Comparison of ENCODE assay signal across 9 cellular contexts in genomic region chr3:5426094-5426883, GRCh38.
DNase-seq lines count a peak whose midpoint lies in the region; ATAC-seq, FAIRE-seq and TF ChIP-seq lines count a peak whose summit lies in the region.
"Had no signal": no experiment of that assay in that cellular context is flagged by ENCODE, and none has a peak within 500 bp of the region (broad histone marks: within the 10 kb centered on the region; RNA-seq: fewer than 3 reads in every experiment).

No MANE protein-coding gene starts in this region.

- peak; percentile 79 for DNase-seq in COLO668 (lab: John Stamatoyannopoulos, UW; ENCODE audit: unreplicated experiment)
- peak; percentile 22 for DNase-seq in HPDE6-E6E7 (ENCODE audit: extremely low spot score)
- peak; percentile 41 for DNase-seq in RCC 7860 (ENCODE audit: low spot score)
- peak; percentile 18 for DNase-seq in activated T-helper 1 cell treated with anti-CD3 and anti-CD28 coated beads, Interleukin-12 subunit alpha, Interleukin-12 subunit beta, Interleukin-2, Interleukin-4 antibody, amounts not matched to agents 30 ng/mL and 10 ng/mL and 1 ng/mL, durations not matched to agents 14 hours and 24 hours and 36 hours (ENCODE audit: low spot score)
- DNase-seq in foreskin keratinocyte = peak in 1 of 2 donors; percentile 54
- no peak for DNase-seq in osteocyte (ENCODE audit: extremely low spot score, unreplicated experiment)
- DNase-seq in transverse colon = peak; percentile 85

- H3K27ac ChIP-seq in foreskin keratinocyte = no peak overlapping the region
- H3K27ac ChIP-seq in transverse colon = no peak overlapping the region

- H3K4me1 ChIP-seq in foreskin keratinocyte (no peaks in the 10 kb centered on the region), transverse colon (no peaks in the 10 kb centered on the region)

- no peak for TF ChIP-seq POLR2A in transverse colon (IDR thresholded peaks at IDR 0.05)

- no peaks in the 10 kb centered on the region for H3K9me3 Mint-ChIP-seq in activated T-helper 1 cell treated with anti-CD3 and anti-CD28 coated beads, Interleukin-12 subunit alpha, Interleukin-12 subunit beta, Interleukin-2, Interleukin-4 antibody, amounts not matched to agents 30 ng/mL and 10 ng/mL and 1 ng/mL, durations not matched to agents 14 hours and 24 hours and 36 hours
- H3K9me3 Mint-ChIP-seq in osteocyte (ENCODE audit: unreplicated experiment) = no peaks in the 10 kb centered on the region

- no peaks in the 10 kb centered on the region for H3K36me3 ChIP-seq in transverse colon

- WGBS in transverse colon (ENCODE audit: low coverage in 1 of 2), 2 donors = 44 to 50% methylated on average over 21 to 25 of the region's 25 CpGs

- H3K4me1 Mint-ChIP-seq in activated T-helper 1 cell treated with anti-CD3 and anti-CD28 coated beads, Interleukin-12 subunit alpha, Interleukin-12 subunit beta, Interleukin-2, Interleukin-4 antibody, amounts not matched to agents 30 ng/mL and 10 ng/mL and 1 ng/mL, durations not matched to agents 14 hours and 24 hours and 36 hours (ENCODE audit: low read depth) = no peaks in the 10 kb centered on the region
- no peaks in the 10 kb centered on the region for H3K4me1 Mint-ChIP-seq in osteocyte (ENCODE audit: unreplicated experiment)

- TF ChIP-seq CTCF in foreskin keratinocyte (conservative IDR thresholded peaks at IDR 0.05) = peak; percentile 88
- peak; percentile 71 for TF ChIP-seq CTCF in osteocyte (IDR thresholded peaks at IDR 0.05)
- TF ChIP-seq CTCF in transverse colon (IDR thresholded peaks at IDR 0.05) = peak; percentile 67 to 81 (median 75)

- no peaks in the 10 kb centered on the region for H3K27me3 ChIP-seq in foreskin keratinocyte
- no peaks in the 10 kb centered on the region for H3K27me3 ChIP-seq in transverse colon

- no peaks in the 10 kb centered on the region for H3K36me3 Mint-ChIP-seq in activated T-helper 1 cell treated with anti-CD3 and anti-CD28 coated beads, Interleukin-12 subunit alpha, Interleukin-12 subunit beta, Interleukin-2, Interleukin-4 antibody, amounts not matched to agents 30 ng/mL and 10 ng/mL and 1 ng/mL, durations not matched to agents 14 hours and 24 hours and 36 hours (ENCODE audit: low read depth)
- no peaks in the 10 kb centered on the region for H3K36me3 Mint-ChIP-seq in osteocyte (ENCODE audit: unreplicated experiment)

- intact Hi-C loops in activated T-helper 1 cell treated with anti-CD3 and anti-CD28 coated beads, Interleukin-12 subunit alpha, Interleukin-12 subunit beta, Interleukin-2, Interleukin-4 antibody, amounts not matched to agents 30 ng/mL and 10 ng/mL and 1 ng/mL, durations not matched to agents 14 hours and 24 hours and 36 hours (cut with micrococcal nuclease) = loop anchor here (2.0 to 10.0 kb wide), 2 partner anchors 289 to 309 kb away; no protein-coding TSS in a partner anchor
- intact Hi-C loops in transverse colon (cut with DNase I; ENCODE audit: low total_unique reads) = no loop called here

- no peak for FAIRE-seq in RCC 7860 (lab: Jason Lieb, UNC)
- FAIRE-seq: TTC549 had no signal

- H3K27ac Mint-ChIP-seq in activated T-helper 1 cell treated with anti-CD3 and anti-CD28 coated beads, Interleukin-12 subunit alpha, Interleukin-12 subunit beta, Interleukin-2, Interleukin-4 antibody, amounts not matched to agents 30 ng/mL and 10 ng/mL and 1 ng/mL, durations not matched to agents 14 hours and 24 hours and 36 hours = no peak overlapping the region
- H3K27ac Mint-ChIP-seq in osteocyte (ENCODE audit: unreplicated experiment) = no peak overlapping the region

- H3K9me3 ChIP-seq in transverse colon = no peaks in the 10 kb centered on the region

- H3K27me3 Mint-ChIP-seq in activated T-helper 1 cell treated with anti-CD3 and anti-CD28 coated beads, Interleukin-12 subunit alpha, Interleukin-12 subunit beta, Interleukin-2, Interleukin-4 antibody, amounts not matched to agents 30 ng/mL and 10 ng/mL and 1 ng/mL, durations not matched to agents 14 hours and 24 hours and 36 hours (ENCODE audit: insufficient read depth) = peaks cover 1% of the 10 kb centered on the region
- H3K27me3 Mint-ChIP-seq in osteocyte (ENCODE audit: unreplicated experiment) = no peaks in the 10 kb centered on the region

- ATAC-seq in GM19463 (IDR thresholded peaks at IDR 0.05; ENCODE audit: unreplicated experiment) = peak; percentile 31
- ATAC-seq in foreskin keratinocyte = peak; percentile 86

- in situ Hi-C loops in transverse colon (cut with MboI; ENCODE audit: low pct_ligation_motif_present in 1 of 4, low pct_unique_long_range_greater_than_20kb in 1 of 4, low sequenced_read_pairs in 3 of 4) = no loop called here

- H3K4me3 Mint-ChIP-seq in activated T-helper 1 cell treated with anti-CD3 and anti-CD28 coated beads, Interleukin-12 subunit alpha, Interleukin-12 subunit beta, Interleukin-2, Interleukin-4 antibody, amounts not matched to agents 30 ng/mL and 10 ng/mL and 1 ng/mL, durations not matched to agents 14 hours and 24 hours and 36 hours = no peak overlapping the region
- H3K4me3 Mint-ChIP-seq in osteocyte (ENCODE audit: unreplicated experiment) = no peak overlapping the region

- no peak for TF ChIP-seq EP300 in transverse colon (IDR thresholded peaks at IDR 0.05; ENCODE audit: low read depth)

- H3K4me3 ChIP-seq in transverse colon = no peak overlapping the region
